ENCODE assay signal across 1 cellular context in the genomic region with DNA sequence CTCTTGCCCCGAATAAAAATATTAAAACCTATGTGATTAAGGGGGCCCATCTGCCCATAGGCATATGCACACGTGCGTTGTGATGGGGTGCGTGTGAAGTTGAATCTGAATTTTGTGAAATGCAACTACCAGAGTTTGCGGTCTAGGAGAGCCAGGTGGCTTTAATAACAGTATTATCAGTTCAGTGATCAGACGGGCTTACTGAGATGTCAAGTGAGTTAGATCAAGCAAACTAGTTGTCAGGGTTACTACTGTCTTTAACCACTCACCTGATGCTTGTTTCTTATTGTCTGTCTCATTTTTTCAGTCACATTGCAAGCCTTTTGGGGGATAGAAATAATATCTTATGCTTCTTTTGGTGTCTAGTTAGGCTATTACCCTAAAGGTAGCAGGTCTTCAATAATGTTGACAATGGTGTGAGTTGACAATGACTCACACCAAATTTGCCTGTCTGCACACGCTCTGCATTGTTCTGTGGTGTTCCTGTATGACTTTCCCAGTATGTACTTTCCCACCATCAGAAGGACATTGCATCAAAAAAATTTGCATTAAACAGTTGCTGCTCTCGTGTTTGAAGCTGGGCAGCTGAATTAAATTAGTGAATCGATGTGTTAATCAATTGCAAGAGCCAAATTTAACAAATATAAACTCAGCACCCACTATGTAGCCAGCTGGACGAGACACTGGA.
TF ChIP-seq lines count a peak whose summit lies in the region.

No MANE protein-coding gene starts in this region.

TF ChIP-seq in GM12878, 131 proteins besides CTCF, POLR2A, EP300 and RAD21 (continues in another document):
- TF ChIP-seq ZNF217 (IDR thresholded peaks at IDR 0.05) (0 out of 2 replicates have a peak, but pooled peaks have one; percentile 32), SIX5 (IDR thresholded peaks at IDR 0.05; ENCODE audit: low read depth, low read length, severe bottlenecking) (no peak), NR2C2 (IDR thresholded peaks at IDR 0.05; ENCODE audit: borderline replicate concordance, control insufficient read depth, insufficient read length, low read depth) (no peak), ATF7 (IDR thresholded peaks at IDR 0.05; ENCODE audit: low read depth) (no peak; the same call in 1 of the 2 replicates), BCL11A (IDR thresholded peaks at IDR 0.05; ENCODE audit: low read depth, low read length) (0 out of 2 replicates have a peak, but pooled peaks have one; percentile 27), CBX3 (IDR thresholded peaks at IDR 0.05; ENCODE audit: borderline replicate concordance, low read depth) (no peak), HDAC2 (IDR thresholded peaks at IDR 0.05) (no peak), TCF7 (IDR thresholded peaks at IDR 0.05; ENCODE audit: borderline replicate concordance) (peak; percentile 49; the same call in 1 of the 2 replicates), PAX8 (IDR thresholded peaks at IDR 0.05) (no peak), CREB1 (IDR thresholded peaks at IDR 0.05; ENCODE audit: low read depth) (peak; percentile 42; the same call in 1 of the 2 replicates), FOXM1 (IDR thresholded peaks at IDR 0.05; ENCODE audit: low read depth, low read length) (peak; percentile 66; the same call in 1 of the 2 replicates), BMI1 (IDR thresholded peaks at IDR 0.05; ENCODE audit: borderline replicate concordance) (no peak), IKZF2 (IDR thresholded peaks at IDR 0.05) (peak; percentile 41 to 53; a peak in 3 of 4 replicates), MYB (IDR thresholded peaks at IDR 0.05; ENCODE audit: borderline replicate concordance, low read depth, low read length) (no peak), MTA2 (IDR thresholded peaks at IDR 0.05; ENCODE audit: low read depth) (peak; percentile 56; the same call in 1 of the 2 replicates), SIN3A (IDR thresholded peaks at IDR 0.05; ENCODE audit: low read depth, low read length) (no peak), LARP7 (IDR thresholded peaks at IDR 0.05) (no peak), RAD51 (IDR thresholded peaks at IDR 0.05) (no peak), CHD1 (IDR thresholded peaks at IDR 0.05; ENCODE audit: low read depth, low read length) (no peak), MEF2B (IDR thresholded peaks at IDR 0.05; ENCODE audit: partially characterized antibody, poor library complexity, severe bottlenecking) (peak; percentile 32), NR2F1 (conservative IDR thresholded peaks at IDR 0.05) (no peak), STAT3 (IDR thresholded peaks at IDR 0.05; ENCODE audit: low read depth, low read length) (no peak), NRF1 (conservative IDR thresholded peaks at IDR 0.05; ENCODE audit: low read depth, low read length) (no peak), SMC3 (IDR thresholded peaks at IDR 0.05; ENCODE audit: borderline replicate concordance, low read length) (no peak), RB1 (IDR thresholded peaks at IDR 0.05; ENCODE audit: borderline replicate concordance) (no peak), RCOR1 (conservative IDR thresholded peaks at IDR 0.05; ENCODE audit: low read depth, low read length) (no peak), CREM (IDR thresholded peaks at IDR 0.05; ENCODE audit: low read depth) (no peak), SMAD5 (IDR thresholded peaks at IDR 0.05; ENCODE audit: low read depth) (no peak), ETV6 (conservative IDR thresholded peaks at IDR 0.05 in 1 of 2, IDR thresholded peaks at IDR 0.05 in 1 of 2; ENCODE audit: borderline replicate concordance in 1 of 2, low read depth in 1 of 2) (no peak), YY1 (IDR thresholded peaks at IDR 0.05; ENCODE audit: low read depth, low read length) (no peak), TARDBP (IDR thresholded peaks at IDR 0.05; ENCODE audit: borderline replicate concordance) (no peak), RUNX3 (IDR thresholded peaks at IDR 0.05; ENCODE audit: low read length) (peak; percentile 72), NFIC (IDR thresholded peaks at IDR 0.05; ENCODE audit: low read depth, low read length) (peak; percentile 69; the same call in 1 of the 2 replicates), BHLHE40 (IDR thresholded peaks at IDR 0.05; ENCODE audit: borderline replicate concordance in 1 of 2, low read depth in 2 of 2, low read length in 1 of 2) (peak; percentile 69 to 72), ZNF24 (IDR thresholded peaks at IDR 0.05) (no peak), MTA3 (IDR thresholded peaks at IDR 0.05; ENCODE audit: borderline replicate concordance, low read length) (no peak), NFXL1 (IDR thresholded peaks at IDR 0.05; ENCODE audit: borderline replicate concordance) (no peak), CHD2 (IDR thresholded peaks at IDR 0.05; ENCODE audit: borderline replicate concordance, low read depth, low read length) (no peak), HDAC6 (IDR thresholded peaks at IDR 0.05; ENCODE audit: unreplicated experiment) (no peak), CHD4 (IDR thresholded peaks at IDR 0.05) (no peak)
- TF ChIP-seq, protein P1, sequence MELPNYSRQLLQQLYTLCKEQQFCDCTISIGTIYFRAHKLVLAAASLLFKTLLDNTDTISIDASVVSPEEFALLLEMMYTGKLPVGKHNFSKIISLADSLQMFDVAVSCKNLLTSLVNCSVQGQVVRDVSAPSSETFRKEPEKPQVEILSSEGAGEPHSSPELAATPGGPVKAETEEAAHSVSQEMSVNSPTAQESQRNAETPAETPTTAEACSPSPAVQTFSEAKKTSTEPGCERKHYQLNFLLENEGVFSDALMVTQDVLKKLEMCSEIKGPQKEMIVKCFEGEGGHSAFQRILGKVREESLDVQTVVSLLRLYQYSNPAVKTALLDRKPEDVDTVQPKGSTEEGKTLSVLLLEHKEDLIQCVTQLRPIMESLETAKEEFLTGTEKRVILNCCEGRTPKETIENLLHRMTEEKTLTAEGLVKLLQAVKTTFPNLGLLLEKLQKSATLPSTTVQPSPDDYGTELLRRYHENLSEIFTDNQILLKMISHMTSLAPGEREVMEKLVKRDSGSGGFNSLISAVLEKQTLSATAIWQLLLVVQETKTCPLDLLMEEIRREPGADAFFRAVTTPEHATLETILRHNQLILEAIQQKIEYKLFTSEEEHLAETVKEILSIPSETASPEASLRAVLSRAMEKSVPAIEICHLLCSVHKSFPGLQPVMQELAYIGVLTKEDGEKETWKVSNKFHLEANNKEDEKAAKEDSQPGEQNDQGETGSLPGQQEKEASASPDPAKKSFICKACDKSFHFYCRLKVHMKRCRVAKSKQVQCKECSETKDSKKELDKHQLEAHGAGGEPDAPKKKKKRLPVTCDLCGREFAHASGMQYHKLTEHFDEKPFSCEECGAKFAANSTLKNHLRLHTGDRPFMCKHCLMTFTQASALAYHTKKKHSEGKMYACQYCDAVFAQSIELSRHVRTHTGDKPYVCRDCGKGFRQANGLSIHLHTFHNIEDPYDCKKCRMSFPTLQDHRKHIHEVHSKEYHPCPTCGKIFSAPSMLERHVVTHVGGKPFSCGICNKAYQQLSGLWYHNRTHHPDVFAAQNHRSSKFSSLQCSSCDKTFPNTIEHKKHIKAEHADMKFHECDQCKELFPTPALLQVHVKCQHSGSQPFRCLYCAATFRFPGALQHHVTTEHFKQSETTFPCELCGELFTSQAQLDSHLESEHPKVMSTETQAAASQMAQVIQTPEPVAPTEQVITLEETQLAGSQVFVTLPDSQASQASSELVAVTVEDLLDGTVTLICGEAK (IDR thresholded peaks at IDR 0.05; ENCODE audit: borderline replicate concordance) = no peak
- TF ChIP-seq, protein P2, sequence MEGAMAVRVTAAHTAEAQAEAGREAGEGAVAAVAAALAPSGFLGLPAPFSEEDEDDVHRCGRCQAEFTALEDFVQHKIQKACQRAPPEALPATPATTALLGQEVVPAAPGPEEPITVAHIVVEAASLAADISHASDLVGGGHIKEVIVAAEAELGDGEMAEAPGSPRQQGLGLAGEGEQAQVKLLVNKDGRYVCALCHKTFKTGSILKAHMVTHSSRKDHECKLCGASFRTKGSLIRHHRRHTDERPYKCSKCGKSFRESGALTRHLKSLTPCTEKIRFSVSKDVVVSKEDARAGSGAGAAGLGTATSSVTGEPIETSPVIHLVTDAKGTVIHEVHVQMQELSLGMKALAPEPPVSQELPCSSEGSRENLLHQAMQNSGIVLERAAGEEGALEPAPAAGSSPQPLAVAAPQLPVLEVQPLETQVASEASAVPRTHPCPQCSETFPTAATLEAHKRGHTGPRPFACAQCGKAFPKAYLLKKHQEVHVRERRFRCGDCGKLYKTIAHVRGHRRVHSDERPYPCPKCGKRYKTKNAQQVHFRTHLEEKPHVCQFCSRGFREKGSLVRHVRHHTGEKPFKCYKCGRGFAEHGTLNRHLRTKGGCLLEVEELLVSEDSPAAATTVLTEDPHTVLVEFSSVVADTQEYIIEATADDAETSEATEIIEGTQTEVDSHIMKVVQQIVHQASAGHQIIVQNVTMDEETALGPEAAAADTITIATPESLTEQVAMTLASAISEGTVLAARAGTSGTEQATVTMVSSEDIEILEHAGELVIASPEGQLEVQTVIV (IDR thresholded peaks at IDR 0.05; ENCODE audit: borderline replicate concordance, partially characterized antibody) = no peak
- TF ChIP-seq, protein P3, sequence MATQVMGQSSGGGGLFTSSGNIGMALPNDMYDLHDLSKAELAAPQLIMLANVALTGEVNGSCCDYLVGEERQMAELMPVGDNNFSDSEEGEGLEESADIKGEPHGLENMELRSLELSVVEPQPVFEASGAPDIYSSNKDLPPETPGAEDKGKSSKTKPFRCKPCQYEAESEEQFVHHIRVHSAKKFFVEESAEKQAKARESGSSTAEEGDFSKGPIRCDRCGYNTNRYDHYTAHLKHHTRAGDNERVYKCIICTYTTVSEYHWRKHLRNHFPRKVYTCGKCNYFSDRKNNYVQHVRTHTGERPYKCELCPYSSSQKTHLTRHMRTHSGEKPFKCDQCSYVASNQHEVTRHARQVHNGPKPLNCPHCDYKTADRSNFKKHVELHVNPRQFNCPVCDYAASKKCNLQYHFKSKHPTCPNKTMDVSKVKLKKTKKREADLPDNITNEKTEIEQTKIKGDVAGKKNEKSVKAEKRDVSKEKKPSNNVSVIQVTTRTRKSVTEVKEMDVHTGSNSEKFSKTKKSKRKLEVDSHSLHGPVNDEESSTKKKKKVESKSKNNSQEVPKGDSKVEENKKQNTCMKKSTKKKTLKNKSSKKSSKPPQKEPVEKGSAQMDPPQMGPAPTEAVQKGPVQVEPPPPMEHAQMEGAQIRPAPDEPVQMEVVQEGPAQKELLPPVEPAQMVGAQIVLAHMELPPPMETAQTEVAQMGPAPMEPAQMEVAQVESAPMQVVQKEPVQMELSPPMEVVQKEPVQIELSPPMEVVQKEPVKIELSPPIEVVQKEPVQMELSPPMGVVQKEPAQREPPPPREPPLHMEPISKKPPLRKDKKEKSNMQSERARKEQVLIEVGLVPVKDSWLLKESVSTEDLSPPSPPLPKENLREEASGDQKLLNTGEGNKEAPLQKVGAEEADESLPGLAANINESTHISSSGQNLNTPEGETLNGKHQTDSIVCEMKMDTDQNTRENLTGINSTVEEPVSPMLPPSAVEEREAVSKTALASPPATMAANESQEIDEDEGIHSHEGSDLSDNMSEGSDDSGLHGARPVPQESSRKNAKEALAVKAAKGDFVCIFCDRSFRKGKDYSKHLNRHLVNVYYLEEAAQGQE (IDR thresholded peaks at IDR 0.05; ENCODE audit: low read depth, low read length) = no peak
- TF ChIP-seq, protein P4, sequence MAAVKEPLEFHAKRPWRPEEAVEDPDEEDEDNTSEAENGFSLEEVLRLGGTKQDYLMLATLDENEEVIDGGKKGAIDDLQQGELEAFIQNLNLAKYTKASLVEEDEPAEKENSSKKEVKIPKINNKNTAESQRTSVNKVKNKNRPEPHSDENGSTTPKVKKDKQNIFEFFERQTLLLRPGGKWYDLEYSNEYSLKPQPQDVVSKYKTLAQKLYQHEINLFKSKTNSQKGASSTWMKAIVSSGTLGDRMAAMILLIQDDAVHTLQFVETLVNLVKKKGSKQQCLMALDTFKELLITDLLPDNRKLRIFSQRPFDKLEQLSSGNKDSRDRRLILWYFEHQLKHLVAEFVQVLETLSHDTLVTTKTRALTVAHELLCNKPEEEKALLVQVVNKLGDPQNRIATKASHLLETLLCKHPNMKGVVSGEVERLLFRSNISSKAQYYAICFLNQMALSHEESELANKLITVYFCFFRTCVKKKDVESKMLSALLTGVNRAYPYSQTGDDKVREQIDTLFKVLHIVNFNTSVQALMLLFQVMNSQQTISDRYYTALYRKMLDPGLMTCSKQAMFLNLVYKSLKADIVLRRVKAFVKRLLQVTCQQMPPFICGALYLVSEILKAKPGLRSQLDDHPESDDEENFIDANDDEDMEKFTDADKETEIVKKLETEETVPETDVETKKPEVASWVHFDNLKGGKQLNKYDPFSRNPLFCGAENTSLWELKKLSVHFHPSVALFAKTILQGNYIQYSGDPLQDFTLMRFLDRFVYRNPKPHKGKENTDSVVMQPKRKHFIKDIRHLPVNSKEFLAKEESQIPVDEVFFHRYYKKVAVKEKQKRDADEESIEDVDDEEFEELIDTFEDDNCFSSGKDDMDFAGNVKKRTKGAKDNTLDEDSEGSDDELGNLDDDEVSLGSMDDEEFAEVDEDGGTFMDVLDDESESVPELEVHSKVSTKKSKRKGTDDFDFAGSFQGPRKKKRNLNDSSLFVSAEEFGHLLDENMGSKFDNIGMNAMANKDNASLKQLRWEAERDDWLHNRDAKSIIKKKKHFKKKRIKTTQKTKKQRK (IDR thresholded peaks at IDR 0.05; ENCODE audit: low read depth, low read length) = no peak
- TF ChIP-seq, protein P5, sequence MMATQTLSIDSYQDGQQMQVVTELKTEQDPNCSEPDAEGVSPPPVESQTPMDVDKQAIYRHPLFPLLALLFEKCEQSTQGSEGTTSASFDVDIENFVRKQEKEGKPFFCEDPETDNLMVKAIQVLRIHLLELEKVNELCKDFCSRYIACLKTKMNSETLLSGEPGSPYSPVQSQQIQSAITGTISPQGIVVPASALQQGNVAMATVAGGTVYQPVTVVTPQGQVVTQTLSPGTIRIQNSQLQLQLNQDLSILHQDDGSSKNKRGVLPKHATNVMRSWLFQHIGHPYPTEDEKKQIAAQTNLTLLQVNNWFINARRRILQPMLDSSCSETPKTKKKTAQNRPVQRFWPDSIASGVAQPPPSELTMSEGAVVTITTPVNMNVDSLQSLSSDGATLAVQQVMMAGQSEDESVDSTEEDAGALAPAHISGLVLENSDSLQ (IDR thresholded peaks at IDR 0.05) = no peak
- TF ChIP-seq, protein P6, sequence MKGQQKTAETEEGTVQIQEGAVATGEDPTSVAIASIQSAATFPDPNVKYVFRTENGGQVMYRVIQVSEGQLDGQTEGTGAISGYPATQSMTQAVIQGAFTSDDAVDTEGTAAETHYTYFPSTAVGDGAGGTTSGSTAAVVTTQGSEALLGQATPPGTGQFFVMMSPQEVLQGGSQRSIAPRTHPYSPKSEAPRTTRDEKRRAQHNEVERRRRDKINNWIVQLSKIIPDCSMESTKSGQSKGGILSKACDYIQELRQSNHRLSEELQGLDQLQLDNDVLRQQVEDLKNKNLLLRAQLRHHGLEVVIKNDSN (IDR thresholded peaks at IDR 0.05; ENCODE audit: borderline replicate concordance, extremely low read length, insufficient read depth, low read depth, low read length) = no peak
- TF ChIP-seq, protein P7, sequence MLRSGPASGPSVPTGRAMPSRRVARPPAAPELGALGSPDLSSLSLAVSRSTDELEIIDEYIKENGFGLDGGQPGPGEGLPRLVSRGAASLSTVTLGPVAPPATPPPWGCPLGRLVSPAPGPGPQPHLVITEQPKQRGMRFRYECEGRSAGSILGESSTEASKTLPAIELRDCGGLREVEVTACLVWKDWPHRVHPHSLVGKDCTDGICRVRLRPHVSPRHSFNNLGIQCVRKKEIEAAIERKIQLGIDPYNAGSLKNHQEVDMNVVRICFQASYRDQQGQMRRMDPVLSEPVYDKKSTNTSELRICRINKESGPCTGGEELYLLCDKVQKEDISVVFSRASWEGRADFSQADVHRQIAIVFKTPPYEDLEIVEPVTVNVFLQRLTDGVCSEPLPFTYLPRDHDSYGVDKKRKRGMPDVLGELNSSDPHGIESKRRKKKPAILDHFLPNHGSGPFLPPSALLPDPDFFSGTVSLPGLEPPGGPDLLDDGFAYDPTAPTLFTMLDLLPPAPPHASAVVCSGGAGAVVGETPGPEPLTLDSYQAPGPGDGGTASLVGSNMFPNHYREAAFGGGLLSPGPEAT (IDR thresholded peaks at IDR 0.05; ENCODE audit: low read depth) = peak; percentile 90
